In genomic region chr22:31348009-31348337, GRCh38 we compare ENCODE assay signal across 8 cellular contexts. TPM values are rescaled to one million over a fixed set of nuclear protein-coding genes. Genes with fewer than 3 reads are reported as not detected.
A peak's percentile ranks its signal among the peaks of the same experiment; 100 is the strongest.
DNase-seq lines count a peak whose midpoint lies in the region; ATAC-seq and TF ChIP-seq lines count a peak whose summit lies in the region.
"Not testable (repeated sequence)": the region's sequence is repeated elsewhere in the genome, so short reads cannot be mapped to it uniquely, and the experiment has no call there.

No MANE protein-coding gene starts in this region.

- peak overlapping the region; percentile 92 for H3K4me3 Mint-ChIP-seq in activated T-cell treated with anti-CD3 and anti-CD28 coated beads, Interleukin-2, amount 50 U/mL, for 24 hours
- H3K4me3 Mint-ChIP-seq in central memory CD8-positive, alpha-beta T cell: peak overlapping the region; percentile 89
- H3K4me3 Mint-ChIP-seq in mesothelial cell of epicardium: peak overlapping the region; percentile 79

- TF ChIP-seq POLR2A in gastroesophageal sphincter (IDR thresholded peaks at IDR 0.05); gastrocnemius medialis (IDR thresholded peaks at IDR 0.05); vagina (IDR thresholded peaks at IDR 0.05): not testable (repeated sequence)

- peak overlapping the region; percentile 90 for H3K27ac Mint-ChIP-seq in activated T-cell treated with anti-CD3 and anti-CD28 coated beads, Interleukin-2, amount 50 U/mL, for 24 hours
- H3K27ac Mint-ChIP-seq in central memory CD8-positive, alpha-beta T cell (ENCODE audit: low read depth): not testable (repeated sequence)
- peak overlapping the region; percentile 91 for H3K27ac Mint-ChIP-seq in mesothelial cell of epicardium

- not testable (repeated sequence) for H3K36me3 ChIP-seq in ES-I3 (ENCODE audit: insufficient read depth, low read length); gastroesophageal sphincter; gastrocnemius medialis; vagina
- peaks cover 26% of the 10 kb centered on the region for H3K36me3 ChIP-seq in NT2/D1 (ENCODE audit: insufficient read depth, insufficient read length, low read length)

- not testable (repeated sequence) for H3K9me3 ChIP-seq in ES-I3 (ENCODE audit: control insufficient read depth, insufficient read depth, low read length); NT2/D1 (ENCODE audit: insufficient read depth, low read length); gastroesophageal sphincter; gastrocnemius medialis; vagina

- H3K9ac ChIP-seq in ES-I3 (ENCODE audit: low read depth, low read length) (peak overlapping the region; percentile 97), NT2/D1 (ENCODE audit: insufficient read length, low read depth) (peak overlapping the region; percentile 99)

- TF ChIP-seq EP300 in gastroesophageal sphincter (IDR thresholded peaks at IDR 0.05): not testable (repeated sequence)

- not testable (repeated sequence) for ATAC-seq in central memory CD8-positive, alpha-beta T cell (replicated peaks; ENCODE audit: extremely low read depth, poor library complexity, severe bottlenecking); gastroesophageal sphincter; gastrocnemius medialis

- H3K27me3 Mint-ChIP-seq in activated T-cell treated with anti-CD3 and anti-CD28 coated beads, Interleukin-2, amount 50 U/mL, for 24 hours; central memory CD8-positive, alpha-beta T cell; mesothelial cell of epicardium (ENCODE audit: low read depth): not testable (repeated sequence)

- peaks cover 27% of the 10 kb centered on the region for H3K4me1 Mint-ChIP-seq in activated T-cell treated with anti-CD3 and anti-CD28 coated beads, Interleukin-2, amount 50 U/mL, for 24 hours (ENCODE audit: low read depth)
- peaks cover 28% of the 10 kb centered on the region for H3K4me1 Mint-ChIP-seq in central memory CD8-positive, alpha-beta T cell
- peaks cover 32% of the 10 kb centered on the region for H3K4me1 Mint-ChIP-seq in mesothelial cell of epicardium

- no CpG with 5 or more reads among the region's 16 CpGs for WGBS in gastroesophageal sphincter (ENCODE audit: low coverage in 1 of 2), 2 donors

- not testable (repeated sequence) for DNase-seq in NT2/D1 (ENCODE audit: low read depth, low spot score); activated T-cell treated with anti-CD3 and anti-CD28 coated beads, Interleukin-2, amount 50 U/mL, for 24 hours; central memory CD8-positive, alpha-beta T cell (ENCODE audit: low spot score in 2 of 2); mesothelial cell of epicardium (ENCODE audit: low spot score in 2 of 2, unreplicated experiment in 2 of 2); gastrocnemius medialis; vagina (ENCODE audit: extremely low spot score in 2 of 2)

- not testable (repeated sequence) for TF ChIP-seq CTCF in gastroesophageal sphincter (IDR thresholded peaks at IDR 0.05); mesothelial cell of epicardium (IDR thresholded peaks at IDR 0.05; ENCODE audit: unreplicated experiment); gastrocnemius medialis (IDR thresholded peaks at IDR 0.05 in 4 of 5, conservative IDR thresholded peaks at IDR 0.05 in 1 of 5); vagina (IDR thresholded peaks at IDR 0.05)

- intact Hi-C loops in gastrocnemius medialis (cut with DNase I; ENCODE audit: low total_unique reads): loop anchor here (5.0 kb wide), 2 partner anchors 144 to 284 kb away; no protein-coding TSS in a partner anchor
- intact Hi-C loops in vagina (cut with DNase I): not testable (repeated sequence)

- H3K9me3 Mint-ChIP-seq in activated T-cell treated with anti-CD3 and anti-CD28 coated beads, Interleukin-2, amount 50 U/mL, for 24 hours; central memory CD8-positive, alpha-beta T cell; mesothelial cell of epicardium: not testable (repeated sequence)

- not testable (repeated sequence) for H3K27me3 ChIP-seq in NT2/D1 (ENCODE audit: insufficient read depth, insufficient read length); gastroesophageal sphincter; gastrocnemius medialis; vagina

- H3K27ac ChIP-seq in gastroesophageal sphincter (peak overlapping the region; percentile 11 to 93 (median 83)), gastrocnemius medialis (peak overlapping the region; percentile 80 to 86 (median 83)), vagina (peak overlapping the region; percentile 89)

- H3K4me3 ChIP-seq in NT2/D1 (ENCODE audit: insufficient read length, low read depth) (peak overlapping the region; percentile 90), gastroesophageal sphincter (peak overlapping the region; percentile 74 to 77), gastrocnemius medialis (peak overlapping the region in 3 of 4 donors; percentile 79 to 98 (median 87)), vagina (peak overlapping the region; percentile 73)

- in situ Hi-C loops in gastrocnemius medialis (cut with MboI; ENCODE audit: low sequenced_read_pairs in 4 of 4): loop anchor here in 2 of 4 donors (5.0 to 25.0 kb wide), 2 partner anchors 49 to 289 kb away; partner anchors contain the start of gene DRG1 (in 1 of the 2)

- H3K4me1 ChIP-seq in ES-I3 (ENCODE audit: insufficient read depth, low read length): not testable (repeated sequence)
- H3K4me1 ChIP-seq in NT2/D1 (ENCODE audit: insufficient read depth, insufficient read length) (peaks cover 11% of the 10 kb centered on the region), gastroesophageal sphincter (peaks cover 0 to 36% (median 33%) of the 10 kb centered on the region in 3 donors), gastrocnemius medialis (peaks cover 22 to 39% of the 10 kb centered on the region in 2 donors), vagina (peaks cover 34% of the 10 kb centered on the region)

- peaks cover 32% of the 10 kb centered on the region for H3K36me3 Mint-ChIP-seq in activated T-cell treated with anti-CD3 and anti-CD28 coated beads, Interleukin-2, amount 50 U/mL, for 24 hours (ENCODE audit: low read depth)
- peaks cover 19% of the 10 kb centered on the region for H3K36me3 Mint-ChIP-seq in central memory CD8-positive, alpha-beta T cell (ENCODE audit: insufficient read depth)
- H3K36me3 Mint-ChIP-seq in mesothelial cell of epicardium: not testable (repeated sequence)

RNA-seq across cellular contexts. Expression of gene PATZ1, which starts 1.8 kb away (rescaled TPM):
- total RNA-seq in gastroesophageal sphincter: 10 to 100 TPM; 15.7 to 18.0 (median 17.7) TPM
- 70.9 to 73.6 TPM (median 71.7 TPM) in 3 replicates for total RNA-seq in mesothelial cell of epicardium
- 10 to 100 TPM in 1 of 4 donors, 1 to 10 TPM in 3; 8.4 to 11.5 (median 9.2) TPM for total RNA-seq in gastrocnemius medialis
- total RNA-seq in vagina: 18.4 TPM

RNA-seq across cellular contexts. Expression of gene DRG1, which starts 51.4 kb away (rescaled TPM):
- 10 to 100 TPM; 51.8 to 70.0 (median 57.9) TPM for total RNA-seq in gastroesophageal sphincter
- total RNA-seq in mesothelial cell of epicardium: 57.8 to 62.9 TPM (median 59.1 TPM) in 3 replicates
- 100 to 1,000 TPM; 117 to 136 (median 127) TPM for total RNA-seq in gastrocnemius medialis
- total RNA-seq in vagina: 42.0 TPM

RNA-seq across cellular contexts. Expression of gene PIK3IP1, which starts 55.7 kb away (rescaled TPM):
- total RNA-seq in gastroesophageal sphincter (10 to 100 TPM; 28.8 to 53.7 (median 37.8) TPM), mesothelial cell of epicardium (16.9 to 19.1 TPM (median 17.4 TPM) in 3 replicates), gastrocnemius medialis (10 to 100 TPM; 11.2 to 28.3 (median 14.5) TPM), vagina (32.4 TPM)
